1 cellular context compared by ENCODE assay signal in the genomic region with DNA sequence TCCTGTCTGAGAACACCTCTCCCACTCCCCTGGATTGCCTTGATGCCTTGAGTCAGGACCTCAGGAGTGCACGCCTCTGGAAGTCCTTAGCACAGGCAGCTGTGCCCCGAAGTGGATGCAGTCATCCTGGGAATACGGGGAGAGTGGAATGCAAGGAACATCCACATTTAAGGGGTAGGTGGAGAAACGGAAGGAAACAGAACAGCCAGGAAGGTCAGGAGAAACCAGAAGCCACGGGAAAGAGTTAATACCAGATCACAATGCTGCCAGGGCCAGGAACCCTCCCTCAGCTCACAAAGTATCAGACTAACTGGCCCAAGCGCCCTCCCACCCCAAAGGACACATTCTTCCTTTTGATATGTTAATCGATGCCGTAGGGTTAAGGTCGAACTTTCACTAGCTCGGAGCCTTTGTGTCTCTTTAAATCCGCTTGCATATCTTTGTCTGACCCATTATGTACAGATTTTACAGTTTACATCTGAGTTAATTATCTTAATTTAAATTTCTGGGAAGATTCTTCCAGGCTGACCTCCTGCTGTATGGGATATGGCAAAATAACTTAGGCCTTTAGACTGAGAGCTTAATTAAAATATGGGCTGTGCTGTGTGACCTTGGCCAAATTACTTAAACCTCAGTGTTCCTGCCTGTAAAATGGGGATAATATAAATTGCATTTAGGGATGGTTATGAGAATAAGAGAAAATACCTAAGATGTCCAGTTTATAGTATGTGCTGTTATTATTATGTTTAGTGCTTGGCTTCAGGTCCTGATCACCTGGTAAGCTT.
TF ChIP-seq lines count a peak whose summit lies in the region.

No MANE protein-coding gene starts in this region.

TF ChIP-seq in HepG2, 621 proteins besides CTCF, POLR2A, EP300 and RAD21 (continued from another document):
- TF ChIP-seq, protein P1, sequence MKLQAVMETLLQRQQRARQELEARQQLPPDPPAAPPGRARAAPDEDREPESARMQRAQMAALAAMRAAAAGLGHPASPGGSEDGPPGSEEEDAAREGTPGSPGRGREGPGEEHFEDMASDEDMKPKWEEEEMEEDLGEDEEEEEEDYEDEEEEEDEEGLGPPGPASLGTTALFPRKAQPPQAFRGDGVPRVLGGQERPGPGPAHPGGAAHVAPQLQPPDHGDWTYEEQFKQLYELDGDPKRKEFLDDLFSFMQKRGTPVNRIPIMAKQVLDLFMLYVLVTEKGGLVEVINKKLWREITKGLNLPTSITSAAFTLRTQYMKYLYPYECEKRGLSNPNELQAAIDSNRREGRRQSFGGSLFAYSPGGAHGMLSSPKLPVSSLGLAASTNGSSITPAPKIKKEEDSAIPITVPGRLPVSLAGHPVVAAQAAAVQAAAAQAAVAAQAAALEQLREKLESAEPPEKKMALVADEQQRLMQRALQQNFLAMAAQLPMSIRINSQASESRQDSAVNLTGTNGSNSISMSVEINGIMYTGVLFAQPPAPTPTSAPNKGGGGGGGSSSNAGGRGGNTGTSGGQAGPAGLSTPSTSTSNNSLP (IDR thresholded peaks at IDR 0.05; ENCODE audit: low read depth, low read length), result peak; percentile 82
- TF ChIP-seq ZFP37 (CRISPR knock-in tag; IDR thresholded peaks at IDR 0.05; ENCODE audit: borderline replicate concordance) (no peak), ZNF652 (CRISPR knock-in tag; IDR thresholded peaks at IDR 0.05; ENCODE audit: borderline replicate concordance, low read depth) (peak; percentile 83), ZNF432 (CRISPR knock-in tag; IDR thresholded peaks at IDR 0.05; ENCODE audit: borderline replicate concordance) (no peak), GTF2F1 (IDR thresholded peaks at IDR 0.05; ENCODE audit: low read length) (no peak)
